In genomic region chr1:43319766-43320165, GRCh38 we compare ENCODE assay signal across 23 cellular contexts. TPM values are rescaled to one million over a fixed set of nuclear protein-coding genes. Genes with fewer than 3 reads are reported as not detected.
DNase-seq lines count a peak whose midpoint lies in the region; ATAC-seq and TF ChIP-seq lines count a peak whose summit lies in the region.
"Had no signal": no experiment of that assay in that cellular context is flagged by ENCODE, and none has a peak within 500 bp of the region (broad histone marks: within the 10 kb centered on the region; RNA-seq: fewer than 3 reads in every experiment).

No MANE protein-coding gene starts in this region.

- H3K9me3 Mint-ChIP-seq in dendritic cell treated with granulocyte-macrophage colony-stimulating factor and Interleukin-4, amounts not matched to agents 40 ng/mL and 50 ng/mL, for 4 days = no peaks in the 10 kb centered on the region
- peaks cover under 1% of the 10 kb centered on the region for H3K9me3 Mint-ChIP-seq in neural crest cell
- H3K9me3 Mint-ChIP-seq: GM23338 had no signal

- no peaks in the 10 kb centered on the region for H3K27me3 ChIP-seq in upper lobe of right lung

- peak; percentile 31 for DNase-seq in activated effector memory CD4-positive, alpha-beta T cell treated with anti-CD3 and anti-CD28 coated beads, Interleukin-2, amount 50 U/mL, for 16 hours
- no peak for DNase-seq in activated effector memory CD4-positive, alpha-beta T cell treated with Interleukin-2 at 50 U/mL for 16 hours
- DNase-seq in neural crest cell (ENCODE audit: low read depth, low spot score) (no peak), upper lobe of right lung (no peak), OCI-M1 (lab: John Stamatoyannopoulos, UW) (no peak), NCI-H1417 (lab: John Stamatoyannopoulos, UW) (no peak)
- DNase-seq: 8988T, DMS 273 treated with DMSO at 0.1 percent for 48 hours, DND-41, HCEC 1CT, IMR-90, NCI-H1417 treated with DMSO at 0.1 percent for 48 hours, NCI-H187 treated with DMSO at 0.1 percent for 48 hours, NCI-H226, NCI-H524, NCI-H82 had no signal

- ATAC-seq in upper lobe of right lung = peak; percentile 7
- no peak for ATAC-seq in GM19467 (IDR thresholded peaks at IDR 0.05; ENCODE audit: unreplicated experiment)
- ATAC-seq: GM23338 had no signal

- peak overlapping the region; percentile 1 for H3K27ac Mint-ChIP-seq in dendritic cell treated with granulocyte-macrophage colony-stimulating factor and Interleukin-4, amounts not matched to agents 40 ng/mL and 50 ng/mL, for 4 days
- peak overlapping the region; percentile 5 for H3K27ac Mint-ChIP-seq in neural crest cell (ENCODE audit: unreplicated experiment)
- H3K27ac Mint-ChIP-seq: GM23338 had no signal

- intact Hi-C loops in dendritic cell treated with granulocyte-macrophage colony-stimulating factor and Interleukin-4, amounts not matched to agents 40 ng/mL and 50 ng/mL, for 4 days (cut with micrococcal nuclease) = no loop called here
- intact Hi-C loops in upper lobe of right lung (cut with DNase I) = no loop called here

- no peak overlapping the region for H3K4me3 Mint-ChIP-seq in dendritic cell treated with granulocyte-macrophage colony-stimulating factor and Interleukin-4, amounts not matched to agents 40 ng/mL and 50 ng/mL, for 4 days
- no peak overlapping the region for H3K4me3 Mint-ChIP-seq in neural crest cell
- H3K4me3 Mint-ChIP-seq: CD14-positive monocyte, GM23338 had no signal

- peaks cover 4% of the 10 kb centered on the region for H3K4me1 ChIP-seq in upper lobe of right lung

- H3K36me3 ChIP-seq in upper lobe of right lung = no peaks in the 10 kb centered on the region

- no peak for TF ChIP-seq CTCF in neural crest cell (conservative IDR thresholded peaks at IDR 0.05)
- TF ChIP-seq CTCF in upper lobe of right lung (IDR thresholded peaks at IDR 0.05) = no peak

- no peaks in the 10 kb centered on the region for H3K36me3 Mint-ChIP-seq in dendritic cell treated with granulocyte-macrophage colony-stimulating factor and Interleukin-4, amounts not matched to agents 40 ng/mL and 50 ng/mL, for 4 days (ENCODE audit: low read depth)
- H3K36me3 Mint-ChIP-seq in neural crest cell (ENCODE audit: low read depth) = peaks cover 3% of the 10 kb centered on the region
- H3K36me3 Mint-ChIP-seq: CD14-positive monocyte had no signal

- no peaks in the 10 kb centered on the region for H3K27me3 Mint-ChIP-seq in dendritic cell treated with granulocyte-macrophage colony-stimulating factor and Interleukin-4, amounts not matched to agents 40 ng/mL and 50 ng/mL, for 4 days
- no peaks in the 10 kb centered on the region for H3K27me3 Mint-ChIP-seq in neural crest cell (ENCODE audit: low read depth)

- no peaks in the 10 kb centered on the region for H3K9me3 ChIP-seq in upper lobe of right lung

- no peak overlapping the region for H3K4me3 ChIP-seq in upper lobe of right lung
- H3K4me3 ChIP-seq: GM23338 had no signal

- no peak overlapping the region for H3K27ac ChIP-seq in upper lobe of right lung
- H3K27ac ChIP-seq: HL-60 had no signal

- peaks cover 41% of the 10 kb centered on the region for H3K4me1 Mint-ChIP-seq in dendritic cell treated with granulocyte-macrophage colony-stimulating factor and Interleukin-4, amounts not matched to agents 40 ng/mL and 50 ng/mL, for 4 days (ENCODE audit: low read depth)
- peaks cover 32% of the 10 kb centered on the region for H3K4me1 Mint-ChIP-seq in neural crest cell

RNA-seq across cellular contexts. Expression of gene MPL, which starts 17.9 kb away (rescaled TPM):
- total RNA-seq in neural crest cell (not detected in 2 replicates), upper lobe of right lung (0.61 TPM)
- total RNA-seq: G401, GM23338, IMR-90, M059J had no signal

RNA-seq across cellular contexts. Expression of gene TIE1, which starts 19.0 kb away (rescaled TPM):
- total RNA-seq in neural crest cell = 2.2 and 2.8 TPM in 2 replicates
- total RNA-seq in upper lobe of right lung = 59.4 TPM
- total RNA-seq: G401 had no signal

RNA-seq across cellular contexts. Expression of gene C1orf210, which starts 34.4 kb away (rescaled TPM):
- not detected in 2 replicates for total RNA-seq in neural crest cell
- 18.9 TPM for total RNA-seq in upper lobe of right lung
- total RNA-seq: G401, IMR-90, M059J had no signal

RNA-seq across cellular contexts. Expression of gene CDC20, which starts 39.0 kb away (rescaled TPM):
- total RNA-seq in neural crest cell = 180 and 196 TPM in 2 replicates
- total RNA-seq in upper lobe of right lung = 1.8 TPM

RNA-seq across cellular contexts. Expression of gene ELOVL1, which starts 48.0 kb away (rescaled TPM):
- 30.8 and 31.8 TPM in 2 replicates for total RNA-seq in neural crest cell
- 98.9 TPM for total RNA-seq in upper lobe of right lung

Comparison
In these comparisons a context has a peak if more than half of its experiments do, and no peak if none do; other contexts are left out.
1. RNA of gene TIE1, which starts 19.0 kb away (total RNA-seq): 59.4 TPM in upper lobe of right lung (single experiment); 2.2 to 2.8 TPM in neural crest cell; every median in the first group is over 10 times any median in the second.
2. RNA of gene C1orf210, which starts 34.4 kb away (total RNA-seq): 18.9 TPM in upper lobe of right lung (single experiment); not detected in neural crest cell; every median in the first group is over 10 times any median in the second.